In genomic region chr5:149301049-149301743, GRCh38 we compare ENCODE assay signal across 1 cellular context.
A peak's percentile ranks its signal among the peaks of the same experiment; 100 is the strongest.
TF ChIP-seq lines count a peak whose summit lies in the region.

No MANE protein-coding gene starts in this region.

TF ChIP-seq in HepG2, 621 proteins besides CTCF, POLR2A, EP300 and RAD21:
- TF ChIP-seq CEBPG (CRISPR knock-in tag; IDR thresholded peaks at IDR 0.05) = 0 out of 2 replicates have a peak, but pooled peaks have one; percentile 16
- TF ChIP-seq CAMTA2 (CRISPR knock-in tag; IDR thresholded peaks at IDR 0.05; ENCODE audit: borderline replicate concordance) = no peak
- TF ChIP-seq CSRNP2 (CRISPR knock-in tag; conservative IDR thresholded peaks at IDR 0.05; ENCODE audit: low read depth) = no peak
- TF ChIP-seq ZNF749 (CRISPR knock-in tag; IDR thresholded peaks at IDR 0.05; ENCODE audit: borderline replicate concordance) = no peak
